3 cellular contexts compared by ENCODE assay signal in the genomic region with DNA sequence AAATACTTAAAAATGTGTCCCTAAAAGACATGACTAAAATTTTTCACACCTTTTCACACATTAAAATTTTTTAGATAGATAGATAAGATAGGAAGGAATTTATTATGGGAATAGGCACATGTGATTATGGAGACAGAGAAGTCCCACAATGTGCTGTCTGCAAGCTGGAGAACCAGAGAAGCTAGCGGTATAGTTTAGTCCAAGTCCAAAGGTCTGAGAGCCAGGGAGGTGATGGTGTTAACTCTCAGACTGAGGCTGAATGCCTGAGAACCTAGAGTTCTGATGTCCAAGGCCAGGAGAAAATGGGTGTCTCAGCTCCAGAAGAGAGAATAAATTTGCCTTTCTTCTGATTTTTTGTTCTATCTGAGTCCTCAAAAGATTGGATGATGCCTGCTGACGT.
TF ChIP-seq lines count a peak whose summit lies in the region.

No MANE protein-coding gene starts in this region.

TF ChIP-seq in HepG2, 621 proteins besides CTCF, POLR2A, EP300 and RAD21:
- TF ChIP-seq, protein P1, sequence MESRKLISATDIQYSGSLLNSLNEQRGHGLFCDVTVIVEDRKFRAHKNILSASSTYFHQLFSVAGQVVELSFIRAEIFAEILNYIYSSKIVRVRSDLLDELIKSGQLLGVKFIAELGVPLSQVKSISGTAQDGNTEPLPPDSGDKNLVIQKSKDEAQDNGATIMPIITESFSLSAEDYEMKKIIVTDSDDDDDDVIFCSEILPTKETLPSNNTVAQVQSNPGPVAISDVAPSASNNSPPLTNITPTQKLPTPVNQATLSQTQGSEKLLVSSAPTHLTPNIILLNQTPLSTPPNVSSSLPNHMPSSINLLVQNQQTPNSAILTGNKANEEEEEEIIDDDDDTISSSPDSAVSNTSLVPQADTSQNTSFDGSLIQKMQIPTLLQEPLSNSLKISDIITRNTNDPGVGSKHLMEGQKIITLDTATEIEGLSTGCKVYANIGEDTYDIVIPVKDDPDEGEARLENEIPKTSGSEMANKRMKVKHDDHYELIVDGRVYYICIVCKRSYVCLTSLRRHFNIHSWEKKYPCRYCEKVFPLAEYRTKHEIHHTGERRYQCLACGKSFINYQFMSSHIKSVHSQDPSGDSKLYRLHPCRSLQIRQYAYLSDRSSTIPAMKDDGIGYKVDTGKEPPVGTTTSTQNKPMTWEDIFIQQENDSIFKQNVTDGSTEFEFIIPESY (CRISPR knock-in tag; IDR thresholded peaks at IDR 0.05), result peak; percentile 93
- peak; percentile 41 for TF ChIP-seq HNF4A (CRISPR knock-in tag; IDR thresholded peaks at IDR 0.05)
- TF ChIP-seq ZSCAN22 (CRISPR knock-in tag; IDR thresholded peaks at IDR 0.05), result no peak

TF ChIP-seq in H1, 55 proteins besides CTCF, POLR2A, EP300 and RAD21 (continues in another document):
- TF ChIP-seq HDAC6 (IDR thresholded peaks at IDR 0.05; ENCODE audit: low read depth, low read length) (no peak), YY1 (IDR thresholded peaks at IDR 0.05; ENCODE audit: low read depth, low read length) (no peak), SUZ12 (IDR thresholded peaks at IDR 0.05; ENCODE audit: low read length) (no peak), CEBPB (IDR thresholded peaks at IDR 0.05; ENCODE audit: low read depth, low read length) (no peak), SRF (IDR thresholded peaks at IDR 0.05; ENCODE audit: low read depth, low read length) (no peak), TCF12 (IDR thresholded peaks at IDR 0.05; ENCODE audit: low read depth, low read length) (no peak)
- TF ChIP-seq, protein P2, sequence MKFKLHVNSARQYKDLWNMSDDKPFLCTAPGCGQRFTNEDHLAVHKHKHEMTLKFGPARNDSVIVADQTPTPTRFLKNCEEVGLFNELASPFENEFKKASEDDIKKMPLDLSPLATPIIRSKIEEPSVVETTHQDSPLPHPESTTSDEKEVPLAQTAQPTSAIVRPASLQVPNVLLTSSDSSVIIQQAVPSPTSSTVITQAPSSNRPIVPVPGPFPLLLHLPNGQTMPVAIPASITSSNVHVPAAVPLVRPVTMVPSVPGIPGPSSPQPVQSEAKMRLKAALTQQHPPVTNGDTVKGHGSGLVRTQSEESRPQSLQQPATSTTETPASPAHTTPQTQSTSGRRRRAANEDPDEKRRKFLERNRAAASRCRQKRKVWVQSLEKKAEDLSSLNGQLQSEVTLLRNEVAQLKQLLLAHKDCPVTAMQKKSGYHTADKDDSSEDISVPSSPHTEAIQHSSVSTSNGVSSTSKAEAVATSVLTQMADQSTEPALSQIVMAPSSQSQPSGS (IDR thresholded peaks at IDR 0.05; ENCODE audit: low read length), result no peak
- TF ChIP-seq, protein P3, sequence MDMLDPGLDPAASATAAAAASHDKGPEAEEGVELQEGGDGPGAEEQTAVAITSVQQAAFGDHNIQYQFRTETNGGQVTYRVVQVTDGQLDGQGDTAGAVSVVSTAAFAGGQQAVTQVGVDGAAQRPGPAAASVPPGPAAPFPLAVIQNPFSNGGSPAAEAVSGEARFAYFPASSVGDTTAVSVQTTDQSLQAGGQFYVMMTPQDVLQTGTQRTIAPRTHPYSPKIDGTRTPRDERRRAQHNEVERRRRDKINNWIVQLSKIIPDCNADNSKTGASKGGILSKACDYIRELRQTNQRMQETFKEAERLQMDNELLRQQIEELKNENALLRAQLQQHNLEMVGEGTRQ (IDR thresholded peaks at IDR 0.05; ENCODE audit: low read length), result no peak

TF ChIP-seq in liver, 16 proteins besides CTCF, POLR2A, EP300 and RAD21:
- no peak for TF ChIP-seq GABPA (IDR thresholded peaks at IDR 0.05 in 1 of 2, conservative IDR thresholded peaks at IDR 0.05 in 1 of 2)
- TF ChIP-seq TAF1 (conservative IDR thresholded peaks at IDR 0.05), result no peak
- TF ChIP-seq HNF4A (conservative IDR thresholded peaks at IDR 0.05), result peak; percentile 27 to 56
